ENCODE assay signal across 8 cellular contexts in genomic region chr1:225998560-225999226, GRCh38. TPM values are rescaled to one million over a fixed set of nuclear protein-coding genes. Genes with fewer than 3 reads are reported as not detected.
A peak's percentile ranks its signal among the peaks of the same experiment; 100 is the strongest.
DNase-seq lines count a peak whose midpoint lies in the region; ATAC-seq and TF ChIP-seq lines count a peak whose summit lies in the region.

No MANE protein-coding gene starts in this region.

- H3K36me3 ChIP-seq in BJ (ENCODE audit: control insufficient read depth, insufficient read depth, low read length) = no peaks in the 10 kb centered on the region
- peaks cover 27% of the 10 kb centered on the region for H3K36me3 ChIP-seq in OCI-LY1 (ENCODE audit: insufficient read depth, low read length)
- peaks cover 11 to 15% of the 10 kb centered on the region in 2 donors for H3K36me3 ChIP-seq in mucosa of rectum (ENCODE audit: control insufficient read depth in 2 of 2, insufficient read depth in 2 of 2, low read length in 2 of 2)

- DNase-seq in BJ (ENCODE audit: low read depth) (no peak), dermis blood vessel endothelial cell (peak; percentile 60), GM20000 (ENCODE audit: low spot score) (no peak), NCI-H748 treated with DMSO at 0.1 percent for 48 hours (lab: John Stamatoyannopoulos, UW) (no peak)

- H3K4me2 ChIP-seq in OCI-LY1 (ENCODE audit: low read length) = peak overlapping the region; percentile 99

- H4K20me1 ChIP-seq in OCI-LY1 (ENCODE audit: insufficient read depth, low read length) = 0 out of 2 replicates have a peak, but pooled peaks cover 3% of the 10 kb centered on the region

- ATAC-seq in GM21576 (IDR thresholded peaks at IDR 0.05; ENCODE audit: unreplicated experiment) (peak; percentile 2), HG03565 (IDR thresholded peaks at IDR 0.05; ENCODE audit: unreplicated experiment) (no peak)

- H3K9me3 ChIP-seq in OCI-LY1 (ENCODE audit: low read length) = no peaks in the 10 kb centered on the region
- H3K9me3 ChIP-seq in mucosa of rectum (ENCODE audit: control insufficient read depth in 2 of 2, low read length in 2 of 2) = no peaks in the 10 kb centered on the region

- H3K9ac ChIP-seq in OCI-LY1 (ENCODE audit: low read length) = peak overlapping the region; percentile 91
- H3K9ac ChIP-seq in mucosa of rectum (ENCODE audit: low read depth in 1 of 2, low read length in 2 of 2) = peak overlapping the region; percentile 79 to 94

- no peak overlapping the region for H2AFZ ChIP-seq in OCI-LY1 (ENCODE audit: low read length)

- H3K79me2 ChIP-seq in OCI-LY1 (ENCODE audit: insufficient read depth, low read length) = peaks cover 45% of the 10 kb centered on the region

- H3K9me2 ChIP-seq in OCI-LY1 (ENCODE audit: low read depth, low read length) = no peaks in the 10 kb centered on the region

- POLR2A ChIA-PET in BJ (lab: Charles Lee) = no interaction called here

- H3K4me1 ChIP-seq in OCI-LY1 (ENCODE audit: insufficient read depth, low read length, severe bottlenecking) (peaks cover 66% of the 10 kb centered on the region), mucosa of rectum (ENCODE audit: control insufficient read depth in 2 of 2, insufficient read depth in 2 of 2, low read length in 2 of 2) (peaks cover 35 to 39% of the 10 kb centered on the region in 2 donors)

- no peaks in the 10 kb centered on the region for H3K27me3 ChIP-seq in BJ (ENCODE audit: control insufficient read depth, insufficient read depth, low read length)
- H3K27me3 ChIP-seq in OCI-LY1 (ENCODE audit: insufficient read depth, low read length) = no peaks in the 10 kb centered on the region
- H3K27me3 ChIP-seq in mucosa of rectum (ENCODE audit: control insufficient read depth in 2 of 2, insufficient read depth in 2 of 2, low read length in 2 of 2) = no peaks in the 10 kb centered on the region

- CTCF ChIA-PET in BJ (lab: Yijun Ruan, JAX) = interaction anchor here (3.5 kb wide), 1 partner anchor 11 kb away, joined by 30 read pairs; no protein-coding TSS in a partner anchor

- H3F3A ChIP-seq in OCI-LY1 (ENCODE audit: insufficient read depth, low read length) = 0 out of 2 replicates have a peak, but pooled peaks cover 5% of the 10 kb centered on the region

- H3K4me3 ChIP-seq in BJ (ENCODE audit: low read depth, low read length) = peak overlapping the region; percentile 90
- peak overlapping the region; percentile 96 for H3K4me3 ChIP-seq in OCI-LY1 (ENCODE audit: low read depth, low read length, poor library complexity, severe bottlenecking)
- peak overlapping the region; percentile 87 to 98 for H3K4me3 ChIP-seq in mucosa of rectum (ENCODE audit: low read length in 2 of 2)

- no peak for TF ChIP-seq CTCF in BJ (IDR thresholded peaks at IDR 0.05; ENCODE audit: insufficient read depth, low read depth, low read length)
- TF ChIP-seq CTCF in OCI-LY1 (IDR thresholded peaks at IDR 0.05; ENCODE audit: low read length) = no peak
- no peak for TF ChIP-seq CTCF in GM20000 (IDR thresholded peaks at IDR 0.05; ENCODE audit: extremely low read depth, missing control alignments)

- peak overlapping the region; percentile 72 for H3K27ac ChIP-seq in OCI-LY1 (ENCODE audit: low read depth, low read length, poor library complexity, severe bottlenecking)
- H3K27ac ChIP-seq in mucosa of rectum (ENCODE audit: low read depth in 2 of 2, low read length in 2 of 2) = peak overlapping the region; percentile 81 to 87

RNA-seq across cellular contexts. Expression of gene SDE2, which starts 0.5 kb away (rescaled TPM):
- polyA plus RNA-seq in BJ (2011; rRNA removed) = 8.0 and 12.5 TPM in 2 replicates
- 5.6 and 7.7 TPM in 2 replicates for polyA minus RNA-seq in BJ (2011; rRNA and poly(A)+ RNA removed)
- total RNA-seq in dermis blood vessel endothelial cell = 23.9 and 32.5 TPM in 2 replicates

RNA-seq across cellular contexts. Expression of gene LEFTY2, which starts 57.7 kb away (rescaled TPM):
- polyA plus RNA-seq in BJ (2011; rRNA removed) = not detected in 2 replicates
- polyA minus RNA-seq in BJ (2011; rRNA and poly(A)+ RNA removed) = not detected in 2 replicates
- under 0.01 TPM in 1 of 2 replicates, not detected in the other for total RNA-seq in dermis blood vessel endothelial cell
